ENCODE assay signal across 10 cellular contexts in genomic region chr6:146542881-146543210, GRCh38. TPM values are rescaled to one million over a fixed set of nuclear protein-coding genes. Genes with fewer than 3 reads are reported as not detected.
DNase-seq lines count a peak whose midpoint lies in the region; FAIRE-seq and TF ChIP-seq lines count a peak whose summit lies in the region.
"Had no signal": no experiment of that assay in that cellular context is flagged by ENCODE, and none has a peak within 500 bp of the region (broad histone marks: within the 10 kb centered on the region; RNA-seq: fewer than 3 reads in every experiment).

No MANE protein-coding gene starts in this region.

- H3K27me3 ChIP-seq in H9 (ENCODE audit: insufficient read depth, low read length) = no peaks in the 10 kb centered on the region
- no peaks in the 10 kb centered on the region for H3K27me3 ChIP-seq in adipocyte (replicated peaks; ENCODE audit: control insufficient read depth, insufficient read depth, low read length)
- H3K27me3 ChIP-seq in hepatocyte = no peaks in the 10 kb centered on the region
- H3K27me3 ChIP-seq in rectal smooth muscle tissue (ENCODE audit: control insufficient read depth, insufficient read depth, low read length) = no peaks in the 10 kb centered on the region

- H2BK20ac ChIP-seq in H9 (ENCODE audit: low read depth, low read length, poor library complexity, severe bottlenecking) = no peak overlapping the region

- no peaks in the 10 kb centered on the region for H3K79me1 ChIP-seq in H9 (ENCODE audit: insufficient read depth, low read depth, low read length, poor library complexity, severe bottlenecking)

- TF ChIP-seq CTCF in H9 (conservative IDR thresholded peaks at IDR 0.05) = no peak
- TF ChIP-seq CTCF in hepatocyte (IDR thresholded peaks at IDR 0.05; ENCODE audit: poor library complexity) = no peak

- H3K9me3 Mint-ChIP-seq in H9 = no peaks in the 10 kb centered on the region

- no peak for FAIRE-seq in frontal cortex (lab: Jason Lieb, UNC)
- FAIRE-seq: endometrium had no signal

- H2AK5ac ChIP-seq in H9 (ENCODE audit: insufficient read length, low read length) = no peak overlapping the region

- no peaks in the 10 kb centered on the region for H3K9me3 ChIP-seq in H9 (ENCODE audit: control insufficient read depth, low read depth, low read length)
- no peaks in the 10 kb centered on the region for H3K9me3 ChIP-seq in adipocyte (ENCODE audit: control insufficient read depth, low read length)
- no peaks in the 10 kb centered on the region for H3K9me3 ChIP-seq in hepatocyte (ENCODE audit: low read depth)

- H3K36me3 ChIP-seq in adipocyte (ENCODE audit: control insufficient read depth, insufficient read depth, low read length, severe bottlenecking) = no peaks in the 10 kb centered on the region
- no peaks in the 10 kb centered on the region for H3K36me3 ChIP-seq in hepatocyte (replicated peaks; ENCODE audit: insufficient read depth, low read depth)
- H3K36me3 ChIP-seq in rectal smooth muscle tissue (ENCODE audit: control insufficient read depth, insufficient read depth, low read length) = no peaks in the 10 kb centered on the region

- no peak overlapping the region for H2BK5ac ChIP-seq in H9 (ENCODE audit: insufficient read length, low read length)

- H3K4me3 ChIP-seq in adipocyte (ENCODE audit: low read length) (peak overlapping the region; percentile 82), hepatocyte (peak overlapping the region; percentile 41), rectal smooth muscle tissue (ENCODE audit: low read length) (peak overlapping the region; percentile 71)
- H3K4me3 ChIP-seq: SK-N-MC had no signal

- no peak overlapping the region for H3K27ac ChIP-seq in H9 (ENCODE audit: insufficient read length, low read depth, low read length)
- H3K27ac ChIP-seq in hepatocyte = peak overlapping the region; percentile 98
- peak overlapping the region; percentile 93 for H3K27ac ChIP-seq in rectal smooth muscle tissue (ENCODE audit: low read depth, low read length)
- H3K27ac ChIP-seq: SK-N-MC had no signal

- H4K91ac ChIP-seq in H9 (ENCODE audit: insufficient read length, low read depth, low read length) = no peak overlapping the region

- H4K5ac ChIP-seq in H9 (ENCODE audit: insufficient read length, low read depth, low read length) = no peak overlapping the region

- H3K14ac ChIP-seq in H9 (ENCODE audit: insufficient read depth, low read length) = no peak overlapping the region

- no peaks in the 10 kb centered on the region for H3K9me2 ChIP-seq in hepatocyte (replicated peaks; ENCODE audit: insufficient read depth)

- H2AFZ ChIP-seq in H9 (ENCODE audit: low read length) (no peak overlapping the region), hepatocyte (peak overlapping the region; percentile 97)

- H2BK12ac ChIP-seq in H9 (ENCODE audit: insufficient read length, low read depth, low read length) = no peak overlapping the region

- WGBS in H9 (ENCODE audit: extremely low coverage, insufficient read length, low lambda C conversion rate) = no CpG with 5 or more reads among the region's 9 CpGs
- 77% methylated on average over 9 of the region's 9 CpGs for WGBS in hepatocyte (ENCODE audit: low lambda C conversion rate, missing lambda C conversion rate)

- DNase-seq in H9 (no peak), adipocyte (ENCODE audit: low read depth) (no peak), hepatocyte (ENCODE audit: low spot score) (no peak), SW480 (ENCODE audit: low spot score) (no peak), frontal cortex (ENCODE audit: low spot score in 2 of 2) (no peak), NCI-H1694 treated with DMSO at 0.1 percent for 48 hours (lab: John Stamatoyannopoulos, UW) (no peak), posterior cingulate gyrus (no peak)

- H3K4me1 ChIP-seq in H9 (ENCODE audit: insufficient read depth, low read length) = peaks cover 3% of the 10 kb centered on the region; the same call in 1 of the 2 replicates
- peaks cover 24% of the 10 kb centered on the region for H3K4me1 ChIP-seq in adipocyte (ENCODE audit: control insufficient read depth, insufficient read depth, low read length)
- H3K4me1 ChIP-seq in hepatocyte (ENCODE audit: insufficient read depth) = peaks cover 29% of the 10 kb centered on the region
- peaks cover 13% of the 10 kb centered on the region for H3K4me1 ChIP-seq in rectal smooth muscle tissue (ENCODE audit: control insufficient read depth, insufficient read depth, low read length)

- H3K23ac ChIP-seq in H9 (ENCODE audit: insufficient read length, low read depth, low read length) = no peak overlapping the region

- no peak overlapping the region for H2BK120ac ChIP-seq in H9 (ENCODE audit: low read depth, low read length, poor library complexity, severe bottlenecking)

- no peak overlapping the region for H3K56ac ChIP-seq in H9 (ENCODE audit: insufficient read length, low read depth, low read length)

- peak overlapping the region; percentile 26 for H3K9ac ChIP-seq in H9 (ENCODE audit: extremely low read depth, insufficient read length, low read length)
- H3K9ac ChIP-seq in adipocyte (ENCODE audit: low read length) = peak overlapping the region; percentile 90
- peak overlapping the region; percentile 51 for H3K9ac ChIP-seq in rectal smooth muscle tissue (ENCODE audit: low read length)

- H3K4me1 Mint-ChIP-seq in H9 = peaks cover 16 to 18% of the 10 kb centered on the region in 2 experiments

- intact Hi-C loops in posterior cingulate gyrus (cut with DNase I) = loop anchor here (2.0 to 5.0 kb wide), 2 partner anchors 158 to 581 kb away; partner anchors contain the start of gene SHPRH

- H3K4ac ChIP-seq in H9 (ENCODE audit: low read depth, low read length) = no peak overlapping the region

- H3K4me3 Mint-ChIP-seq in H9 = peak overlapping the region; percentile 56 to 72

- no peak overlapping the region for H3T11ph ChIP-seq in H9 (ENCODE audit: low read length)

- H4K20me1 ChIP-seq in H9 (ENCODE audit: control insufficient read depth, insufficient read depth, insufficient read length) (no peaks in the 10 kb centered on the region), hepatocyte (ENCODE audit: insufficient read depth, poor library complexity, severe bottlenecking) (peaks cover 10% of the 10 kb centered on the region)

- H3K27me3 Mint-ChIP-seq in H9 (ENCODE audit: low read depth) = peaks cover 2% of the 10 kb centered on the region; the same call in 1 of the 2 replicates

- no peak overlapping the region for H2BK15ac ChIP-seq in H9 (ENCODE audit: low read depth, low read length)

- H3K36me3 Mint-ChIP-seq in H9 (ENCODE audit: insufficient read depth in 1 of 3, low read depth in 3 of 3) = no peaks in the 10 kb centered on the region

- H3K79me2 ChIP-seq in H9 (ENCODE audit: insufficient read depth, low read length) (peaks cover 1% of the 10 kb centered on the region; the same call in 1 of the 2 replicates), hepatocyte (peaks cover 36% of the 10 kb centered on the region)

- H4K8ac ChIP-seq in H9 (replicated peaks; ENCODE audit: insufficient read length, low read depth, low read length) = no peak overlapping the region

- no peak overlapping the region for H3K18ac ChIP-seq in H9 (ENCODE audit: insufficient read length, low read depth, low read length)

- no peak overlapping the region for H3K27ac Mint-ChIP-seq in H9

- H3K23me2 ChIP-seq in H9 (ENCODE audit: insufficient read length, low read depth, low read length, poor library complexity, severe bottlenecking) = peaks cover 8% of the 10 kb centered on the region

- H3K4me2 ChIP-seq in H9 (ENCODE audit: insufficient read depth, insufficient read length, low read length) (peak overlapping the region; percentile 55), hepatocyte (peak overlapping the region; percentile 86)

RNA-seq across cellular contexts. Expression of gene RAB32, which starts 0.8 kb away (rescaled TPM):
- total RNA-seq in H9 (2021) (4.7 and 4.9 TPM in 2 replicates), hepatocyte (97.5 and 100 TPM in 2 replicates), frontal cortex (6.9 TPM)
- 121 and 127 TPM in 2 replicates for polyA plus RNA-seq in hepatocyte

RNA-seq across cellular contexts. Expression of gene ADGB, which starts 55.9 kb away (rescaled TPM):
- total RNA-seq in H9 (2021) (not detected in 2 replicates), hepatocyte (0.33 TPM in 1 of 2 replicates, not detected in the other), frontal cortex (under 0.01 TPM)
- polyA plus RNA-seq in hepatocyte = not detected in 2 replicates

Comparison
In these comparisons a context has a peak if more than half of its experiments do, and no peak if none do; other contexts are left out.
1. H3K9ac ChIP-seq: peak in every context shown above with its lines; median percentile 90 in adipocyte; 51 in rectal smooth muscle tissue; 26 in H9.
2. RNA of gene RAB32, which starts 0.8 kb away (total RNA-seq): 97.5 to 100 TPM in hepatocyte; 6.9 TPM in frontal cortex (single experiment) and 4.7 to 4.9 TPM in H9; every median in the first group is over 10 times any median in the second.
3. Peak in every context shown above with its lines, with median percentiles within 50 percentile points of each other: H3K4me3 ChIP-seq.